ENCODE assay signal across 8 cellular contexts in the genomic region with DNA sequence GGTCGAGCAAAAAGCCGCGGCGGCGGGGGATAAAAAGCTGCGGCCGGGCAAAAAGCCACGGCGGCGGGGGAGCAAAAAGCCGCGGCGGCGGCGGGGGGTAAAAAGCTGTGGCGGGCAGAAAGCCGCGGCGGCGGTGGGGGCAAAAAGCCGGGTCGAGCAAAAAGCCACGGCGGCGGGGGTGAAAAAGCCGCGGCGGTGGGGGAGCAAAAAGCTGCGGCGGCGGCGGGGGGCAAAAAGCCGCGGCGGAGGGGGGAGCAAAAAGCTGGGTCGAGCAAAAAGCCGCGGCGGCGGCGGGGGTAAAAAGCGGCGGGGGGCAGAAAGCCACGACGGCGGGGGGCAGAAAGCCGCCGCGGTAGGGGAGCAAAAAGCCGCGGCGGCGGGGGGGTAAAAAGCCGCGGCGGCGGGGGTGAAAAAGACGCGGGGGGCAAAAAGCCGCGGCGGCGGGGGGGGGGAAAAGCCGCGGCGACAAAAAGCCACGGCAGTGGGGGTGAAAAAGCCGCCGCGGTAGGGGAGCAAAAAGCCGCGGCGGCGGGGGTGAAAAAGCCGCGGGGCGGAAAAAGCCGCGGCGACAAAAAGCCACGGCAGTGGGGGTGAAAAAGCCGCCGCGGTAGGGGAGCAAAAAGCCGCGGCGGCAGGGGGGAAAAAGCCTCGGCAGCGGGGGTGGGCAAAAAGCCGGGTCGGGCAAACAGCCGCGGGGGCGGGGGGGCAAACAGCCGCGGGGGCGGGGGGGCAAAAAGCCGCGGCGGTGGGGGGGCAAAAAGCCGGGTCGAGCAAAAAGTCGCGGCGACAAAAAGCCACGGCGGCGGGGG.
A peak's percentile ranks its signal among the peaks of the same experiment; 100 is the strongest.
DNase-seq lines count a peak whose midpoint lies in the region; ATAC-seq, FAIRE-seq and TF ChIP-seq lines count a peak whose summit lies in the region.
"Not testable (repeated sequence)": the region's sequence is repeated elsewhere in the genome, so short reads cannot be mapped to it uniquely, and the experiment has no call there.

No MANE protein-coding gene starts in this region.

- not testable (repeated sequence) for H2BK12ac ChIP-seq in H1 (ENCODE audit: low read depth, low read length)

- not testable (repeated sequence) for H4K20me1 ChIP-seq in SU-DHL-6 (ENCODE audit: low read depth, low read length); H1 (replicated peaks in 1 of 2; ENCODE audit: control insufficient read depth in 1 of 2, insufficient read depth in 2 of 2, low read length in 2 of 2)

- BruUV-seq in A673 (replicated peaks; lab: Mats Ljungman, UMichigan) = not testable (repeated sequence)

- H3K23me2 ChIP-seq in H1 (ENCODE audit: low read depth, low read length) = not testable (repeated sequence)

- H3K4me3 ChIP-seq in A673 (ENCODE audit: low read depth, low read length, poor library complexity, severe bottlenecking) (peak overlapping the region; percentile 31), HEK293 (ENCODE audit: low read depth, low read length) (peak overlapping the region; percentile 48), SU-DHL-6 (ENCODE audit: insufficient read depth, low read length, poor library complexity, severe bottlenecking) (peak overlapping the region; percentile 53), H1 (ENCODE audit: extremely low read depth in 1 of 4, insufficient read depth in 2 of 4, low read depth in 3 of 4, low read length in 4 of 4) (peak overlapping the region in 1 of 4 experiments; percentile 42; a peak in 1 of 8 replicates), parathyroid adenoma (ENCODE audit: low read depth, low read length) (peak overlapping the region; percentile 2)
- not testable (repeated sequence) for H3K4me3 ChIP-seq in kidney (ENCODE audit: low read length in 2 of 2)

- H3K23ac ChIP-seq in H1 (ENCODE audit: insufficient read length) = not testable (repeated sequence)

- not testable (repeated sequence) for H3K4me3 Mint-ChIP-seq in activated naive CD8-positive, alpha-beta T cell treated with anti-CD3 and anti-CD28 coated beads, Interleukin-2, amount 50 U/mL, for 24 hours

- not testable (repeated sequence) for H3K4me1 Mint-ChIP-seq in activated naive CD8-positive, alpha-beta T cell treated with anti-CD3 and anti-CD28 coated beads, Interleukin-2, amount 50 U/mL, for 24 hours

- not testable (repeated sequence) for TF ChIP-seq EP300 in H1 (IDR thresholded peaks at IDR 0.05; ENCODE audit: borderline replicate concordance in 1 of 2, low read depth in 2 of 2, low read length in 2 of 2)

- not testable (repeated sequence) for H3K14ac ChIP-seq in H1 (ENCODE audit: insufficient read length)

- not testable (repeated sequence) for H3K27ac Mint-ChIP-seq in activated naive CD8-positive, alpha-beta T cell treated with anti-CD3 and anti-CD28 coated beads, Interleukin-2, amount 50 U/mL, for 24 hours

- not testable (repeated sequence) for H3K18ac ChIP-seq in H1 (ENCODE audit: extremely low read depth, low read length)

- not testable (repeated sequence) for H3K27ac ChIP-seq in A673 (ENCODE audit: low read depth, low read length, poor library complexity, severe bottlenecking); HEK293 (ENCODE audit: extremely low read depth, low read depth, low read length); SU-DHL-6 (ENCODE audit: low read depth, low read length); H1 (ENCODE audit: low read depth, low read length); kidney (ENCODE audit: low read depth in 2 of 2, low read length in 2 of 2); parathyroid adenoma

- not testable (repeated sequence) for H3K9me3 ChIP-seq in A673 (ENCODE audit: low read depth, low read length, poor library complexity, severe bottlenecking); HEK293 (ENCODE audit: control insufficient read depth, insufficient read depth, low read depth, low read length); SU-DHL-6 (ENCODE audit: insufficient read depth, low read length); H1 (ENCODE audit: insufficient read depth in 2 of 2, low read depth in 1 of 2, low read length in 1 of 2); kidney (ENCODE audit: control insufficient read depth in 1 of 2, low read length in 2 of 2); parathyroid adenoma (ENCODE audit: control insufficient read depth, low read length)

- H3K27me3 Mint-ChIP-seq in activated naive CD8-positive, alpha-beta T cell treated with anti-CD3 and anti-CD28 coated beads, Interleukin-2, amount 50 U/mL, for 24 hours = peaks cover 11% of the 10 kb centered on the region

- TF ChIP-seq RAD21 in H1 (IDR thresholded peaks at IDR 0.05 in 1 of 2, conservative IDR thresholded peaks at IDR 0.05 in 1 of 2; ENCODE audit: low read depth in 2 of 2, low read length in 2 of 2) = not testable (repeated sequence)

- not testable (repeated sequence) for TF ChIP-seq POLR2A in H1 (IDR thresholded peaks at IDR 0.05; ENCODE audit: control extremely low read depth in 1 of 2, low read depth in 2 of 2, low read length in 2 of 2)

- intact Hi-C loops in A673 (cut with micrococcal nuclease; ENCODE audit: unreplicated experiment); kidney (cut with DNase I): not testable (repeated sequence)

- peak; percentile 0 for DNase-seq in A673 (ENCODE audit: low spot score)
- DNase-seq in activated naive CD8-positive, alpha-beta T cell treated with anti-CD3 and anti-CD28 coated beads, Interleukin-2, amount 50 U/mL, for 24 hours = peak; percentile 1
- not testable (repeated sequence) for DNase-seq in H1 (ENCODE audit: low read depth in 1 of 2, low spot score in 2 of 2)
- peak; percentile 26 for DNase-seq in kidney
- peak; percentile 21 for DNase-seq in stimulated activated CD8-positive, alpha-beta memory T cell treated with anti-CD3 and anti-CD28 coated beads, Interleukin-12 subunit alpha, Interleukin-12 subunit beta, amount 100 ng/mL, for 4 hours (ENCODE audit: low read depth)

- peak overlapping the region; percentile 38 for H3K9ac ChIP-seq in SU-DHL-6 (ENCODE audit: low read length)
- H3K9ac ChIP-seq in H1 (replicated peaks in 1 of 4; ENCODE audit: extremely low read depth in 1 of 4, low read depth in 3 of 4, low read length in 3 of 4); kidney (ENCODE audit: low read length in 2 of 2); parathyroid adenoma: not testable (repeated sequence)

- not testable (repeated sequence) for H3K9me2 ChIP-seq in SU-DHL-6 (replicated peaks; ENCODE audit: insufficient read depth, low read length)

- H2AFZ ChIP-seq in SU-DHL-6 (ENCODE audit: low read depth, low read length, severe bottlenecking); H1 (ENCODE audit: low read length); parathyroid adenoma: not testable (repeated sequence)

- not testable (repeated sequence) for H3K4ac ChIP-seq in H1 (replicated peaks; ENCODE audit: insufficient read length, low read depth, low read length)

- peak overlapping the region; percentile 39 for H3K4me2 ChIP-seq in SU-DHL-6 (ENCODE audit: low read depth, low read length, poor library complexity, severe bottlenecking)
- not testable (repeated sequence) for H3K4me2 ChIP-seq in H1 (ENCODE audit: insufficient read depth in 1 of 2, low read depth in 2 of 2, low read length in 2 of 2)
- H3K4me2 ChIP-seq in parathyroid adenoma (ENCODE audit: low read length) = peak overlapping the region; percentile 35

- H2BK15ac ChIP-seq in H1 (ENCODE audit: low read length) = not testable (repeated sequence)

- not testable (repeated sequence) for H3K27me3 ChIP-seq in A673 (replicated peaks; ENCODE audit: insufficient read depth, low read depth, low read length, poor library complexity); SU-DHL-6 (ENCODE audit: low read length); parathyroid adenoma (ENCODE audit: control insufficient read depth, insufficient read depth, low read length)
- peaks cover 1 to 12% (median 7%) of the 10 kb centered on the region in 4 experiments; a peak in 5 of 7 replicates for H3K27me3 ChIP-seq in H1 (replicated peaks in 1 of 4; ENCODE audit: control insufficient read depth in 3 of 4, extremely low read depth in 1 of 4, insufficient read depth in 3 of 4, low read length in 3 of 4)

- not testable (repeated sequence) for H3K79me1 ChIP-seq in H1 (ENCODE audit: low read depth, low read length)

- not testable (repeated sequence) for H4K91ac ChIP-seq in H1 (replicated peaks; ENCODE audit: insufficient read length, low read length)

- not testable (repeated sequence) for H3F3A ChIP-seq in SU-DHL-6 (ENCODE audit: insufficient read depth)

- not testable (repeated sequence) for ATAC-seq in activated naive CD8-positive, alpha-beta T cell treated with anti-CD3 and anti-CD28 coated beads, Interleukin-2, amount 50 U/mL, for 24 hours

- not testable (repeated sequence) for H3K79me2 ChIP-seq in SU-DHL-6 (ENCODE audit: insufficient read depth, low read length); H1 (ENCODE audit: control insufficient read depth in 1 of 2, insufficient read depth in 2 of 2, low read length in 2 of 2); parathyroid adenoma

- POLR2A ChIA-PET in A673 (lab: Charles Lee; ENCODE audit: low non-redundant PET); HEK293 (lab: Yijun Ruan, JAX); H1 (lab: Charles Lee; ENCODE audit: partially characterized antibody): not testable (repeated sequence)

- CTCF ChIA-PET in A673 (lab: Charles Lee); HEK293 (lab: Yijun Ruan, JAX); H1 (lab: Charles Lee; ENCODE audit: partially characterized antibody): not testable (repeated sequence)

- H3K4me1 ChIP-seq in A673 (ENCODE audit: insufficient read depth, low read length, poor library complexity, severe bottlenecking); HEK293 (ENCODE audit: control insufficient read depth, insufficient read depth, low read length); H1 (replicated peaks in 1 of 4; ENCODE audit: control insufficient read depth in 3 of 4, insufficient read depth in 4 of 4, low read length in 3 of 4); kidney (ENCODE audit: control insufficient read depth in 1 of 2, insufficient read depth in 1 of 2, low read depth in 1 of 2, low read length in 2 of 2); parathyroid adenoma: not testable (repeated sequence)

- H4K8ac ChIP-seq in H1 (ENCODE audit: extremely low read depth, insufficient read depth, low read length) = not testable (repeated sequence)

- WGBS in H1 (ENCODE audit: extremely low coverage in 1 of 2, insufficient coverage in 1 of 2, insufficient read length in 1 of 2, insufficient replicate concordance in 2 of 2, low coverage in 1 of 2, low lambda C conversion rate in 2 of 2, missing lambda C conversion rate in 1 of 2), 2 experiments = no CpG with 5 or more reads among the region's 108 CpGs

- not testable (repeated sequence) for H3K56ac ChIP-seq in H1 (replicated peaks; ENCODE audit: insufficient read length, low read depth, low read length)

- not testable (repeated sequence) for H2BK120ac ChIP-seq in H1 (replicated peaks; ENCODE audit: low read depth, low read length)

- FAIRE-seq in H1 (lab: Jason Lieb, UNC); kidney (lab: Jason Lieb, UNC): not testable (repeated sequence)

- H3K36me3 ChIP-seq in A673 (ENCODE audit: insufficient read depth, low read length, poor library complexity, severe bottlenecking); HEK293 (ENCODE audit: control insufficient read depth in 2 of 2, insufficient read depth in 1 of 2, low read length in 2 of 2); SU-DHL-6 (ENCODE audit: low read length); H1 (ENCODE audit: control insufficient read depth in 2 of 4, insufficient read depth in 4 of 4, low read length in 3 of 4); kidney (ENCODE audit: control insufficient read depth in 1 of 2, insufficient read depth in 2 of 2, low read length in 2 of 2); parathyroid adenoma (ENCODE audit: control insufficient read depth, insufficient read depth, low read length): not testable (repeated sequence)

- H2BK5ac ChIP-seq in H1 (ENCODE audit: low read depth, low read length) = not testable (repeated sequence)

- not testable (repeated sequence) for H3K9me3 Mint-ChIP-seq in activated naive CD8-positive, alpha-beta T cell treated with anti-CD3 and anti-CD28 coated beads, Interleukin-2, amount 50 U/mL, for 24 hours

- not testable (repeated sequence) for H2BK20ac ChIP-seq in H1 (ENCODE audit: low read length)

- H2AK5ac ChIP-seq in H1 (ENCODE audit: low read depth, low read length) = not testable (repeated sequence)

- not testable (repeated sequence) for H3K36me3 Mint-ChIP-seq in activated naive CD8-positive, alpha-beta T cell treated with anti-CD3 and anti-CD28 coated beads, Interleukin-2, amount 50 U/mL, for 24 hours (ENCODE audit: low read depth)

- not testable (repeated sequence) for H4K5ac ChIP-seq in H1 (ENCODE audit: insufficient read length, low read depth, low read length)

- TF ChIP-seq CTCF in A673 (conservative IDR thresholded peaks at IDR 0.05; ENCODE audit: low read depth, low read length); HEK293 (tag by site-specific recombination; IDR thresholded peaks at IDR 0.05); SU-DHL-6 (IDR thresholded peaks at IDR 0.05; ENCODE audit: insufficient read depth, low read length, poor library complexity, severe bottlenecking); H1 (IDR thresholded peaks at IDR 0.05; ENCODE audit: control extremely low read depth in 1 of 3, insufficient read depth in 1 of 3, low read depth in 1 of 3, low read length in 3 of 3); kidney (IDR thresholded peaks at IDR 0.05; ENCODE audit: borderline replicate concordance, extremely low read depth, insufficient read depth); parathyroid adenoma (IDR thresholded peaks at IDR 0.05): not testable (repeated sequence)
